In the genomic region with DNA sequence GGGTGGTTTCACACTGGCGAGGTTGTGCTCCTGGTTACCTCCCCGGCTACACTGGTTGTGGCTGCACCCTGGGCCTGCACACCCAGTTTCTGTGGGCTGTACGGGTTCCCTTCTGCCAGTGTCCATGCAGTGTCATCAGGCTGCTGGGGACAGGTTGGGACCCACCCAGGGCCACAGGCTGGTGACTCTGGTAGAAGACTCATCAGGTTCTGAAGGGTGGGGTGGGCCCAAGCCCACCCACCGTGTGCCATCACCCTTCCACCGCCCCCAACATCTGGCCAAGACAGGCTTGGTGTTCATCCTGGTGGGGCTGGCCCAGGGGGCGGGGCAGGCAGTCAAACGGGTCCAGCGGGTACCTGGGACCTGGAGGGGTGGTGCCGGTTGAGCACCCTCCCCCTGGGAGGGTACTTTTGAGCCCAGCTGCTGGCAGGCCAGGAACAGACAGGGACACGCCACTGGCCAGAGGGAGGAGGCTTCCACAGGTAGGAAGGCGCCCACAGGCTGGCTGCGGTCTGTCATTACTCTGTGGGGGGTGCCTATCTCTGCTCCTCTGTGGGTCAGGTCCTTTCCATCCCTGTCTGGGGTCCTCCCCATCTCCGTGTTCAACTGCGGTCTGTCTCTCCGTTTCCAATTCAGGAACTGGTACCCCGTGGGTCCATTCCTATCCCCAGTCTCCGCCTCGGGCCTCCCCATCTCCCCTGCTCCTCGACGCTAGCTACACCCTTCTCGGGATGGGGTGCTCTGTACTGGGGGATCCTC, we compare ENCODE assay signal across 10 cellular contexts. TPM values are rescaled to one million over a fixed set of nuclear protein-coding genes. Genes with fewer than 3 reads are reported as not detected.
A peak's percentile ranks its signal among the peaks of the same experiment; 100 is the strongest.
DNase-seq lines count a peak whose midpoint lies in the region; ATAC-seq and TF ChIP-seq lines count a peak whose summit lies in the region.
"Had no signal": no experiment of that assay in that cellular context is flagged by ENCODE, and none has a peak within 500 bp of the region (broad histone marks: within the 10 kb centered on the region; RNA-seq: fewer than 3 reads in every experiment).

A gene (plus strand): TSS at position 437 of the 759 bp plus-strand sequence. CDS start 434 bp downstream, outside the sequence.

- peaks cover 7% of the 10 kb centered on the region for H3K4me1 ChIP-seq in lower lobe of right lung

- H3K27me3 ChIP-seq in lower lobe of right lung (ENCODE audit: low read depth), result peaks cover 18% of the 10 kb centered on the region

- peak within 1 kb of the TSS; percentile 18 for H3K4me3 Mint-ChIP-seq in MCF 10A (ENCODE audit: unreplicated experiment)

- H3K27ac Mint-ChIP-seq in MCF 10A (ENCODE audit: low read depth, unreplicated experiment), result no peak within 1 kb of the TSS

- DNase-seq in DMS53 (lab: John Stamatoyannopoulos, UW) (peak; percentile 94), HEK293T (ENCODE audit: extremely low spot score) (no peak), MCF 10A (ENCODE audit: unreplicated experiment) (no peak), lower lobe of right lung (no peak), amniotic stem cell (lab: John Stamatoyannopoulos, UW) (no peak), DMS114 treated with DMSO at 0.1 percent for 48 hours (lab: John Stamatoyannopoulos, UW; ENCODE audit: unreplicated experiment) (no peak), GM03348 (ENCODE audit: low spot score) (no peak)

- H3K27ac ChIP-seq in lower lobe of right lung, result no peak within 1 kb of the TSS

- TF ChIP-seq CTCF in MCF 10A (IDR thresholded peaks at IDR 0.05; ENCODE audit: unreplicated experiment), result no peak
- TF ChIP-seq CTCF in lower lobe of right lung (IDR thresholded peaks at IDR 0.05), result no peak

- H3K9me3 Mint-ChIP-seq in MCF 10A (ENCODE audit: unreplicated experiment), result no peaks in the 10 kb centered on the region

- peaks cover 61% of the 10 kb centered on the region for H3K36me3 Mint-ChIP-seq in MCF 10A (ENCODE audit: insufficient read depth, unreplicated experiment)

- POLR2A ChIA-PET in HEK293T (lab: Yijun Ruan, JAX) (interaction anchor here (1.0 to 1.8 kb wide), 2 partner anchors 12 to 148 kb away, joined by 3 to 5 read pairs; a partner anchor contains a TSS), MCF 10A (lab: Yijun Ruan, JAX) (interaction anchor here (1.0 to 1.6 kb wide), 4 partner anchors 8 to 124 kb away, joined by 3 to 8 read pairs (median 6); a partner anchor contains a TSS)

- peaks cover 23% of the 10 kb centered on the region for H3K4me1 Mint-ChIP-seq in MCF 10A (ENCODE audit: insufficient read depth, unreplicated experiment)

- H3K36me3 ChIP-seq in lower lobe of right lung, result peaks cover 48% of the 10 kb centered on the region

- no peaks in the 10 kb centered on the region for H3K27me3 Mint-ChIP-seq in MCF 10A (ENCODE audit: insufficient read depth, unreplicated experiment)

- H3K9me3 ChIP-seq in lower lobe of right lung, result no peaks in the 10 kb centered on the region

- no TSS peak for BruUV-seq in MCF 10A (replicated peaks; lab: Mats Ljungman, UMichigan)

- intact Hi-C loops in MCF 10A (cut with micrococcal nuclease) (no loop called here), lower lobe of right lung (cut with DNase I) (no loop called here)

- ATAC-seq in lower lobe of right lung (peak; percentile 59 to 63), GM18907 (IDR thresholded peaks at IDR 0.05; ENCODE audit: unreplicated experiment) (no peak)

- H3K4me3 ChIP-seq in lower lobe of right lung, result peak within 1 kb of the TSS; percentile 21

- CTCF ChIA-PET in HEK293T (lab: Yijun Ruan, JAX), result no interaction called here
- CTCF ChIA-PET in MCF 10A (lab: Yijun Ruan, JAX), result interaction anchor here (0.6 to 0.9 kb wide), 4 partner anchors 11 to 1125 kb away, joined by 3 to 4 read pairs (median 4); no protein-coding TSS in a partner anchor

TF ChIP-seq in HEK293T, 16 proteins besides CTCF, POLR2A, EP300 and RAD21:
- TF ChIP-seq FOXM1 (IDR thresholded peaks at IDR 0.05; ENCODE audit: borderline replicate concordance), result no peak
- TF ChIP-seq ELF4 (IDR thresholded peaks at IDR 0.05), result 0 out of 2 replicates have a peak, but pooled peaks have one; percentile 12
- TF ChIP-seq, protein P1, sequence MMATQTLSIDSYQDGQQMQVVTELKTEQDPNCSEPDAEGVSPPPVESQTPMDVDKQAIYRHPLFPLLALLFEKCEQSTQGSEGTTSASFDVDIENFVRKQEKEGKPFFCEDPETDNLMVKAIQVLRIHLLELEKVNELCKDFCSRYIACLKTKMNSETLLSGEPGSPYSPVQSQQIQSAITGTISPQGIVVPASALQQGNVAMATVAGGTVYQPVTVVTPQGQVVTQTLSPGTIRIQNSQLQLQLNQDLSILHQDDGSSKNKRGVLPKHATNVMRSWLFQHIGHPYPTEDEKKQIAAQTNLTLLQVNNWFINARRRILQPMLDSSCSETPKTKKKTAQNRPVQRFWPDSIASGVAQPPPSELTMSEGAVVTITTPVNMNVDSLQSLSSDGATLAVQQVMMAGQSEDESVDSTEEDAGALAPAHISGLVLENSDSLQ (IDR thresholded peaks at IDR 0.05), result no peak

RNA-seq across cellular contexts. Expression of the gene that starts here (rescaled TPM):
- total RNA-seq in MCF 10A (2022), result 0.63 and 0.98 TPM in 2 replicates
- not detected for total RNA-seq in lower lobe of right lung
- total RNA-seq: dermis microvascular lymphatic vessel endothelial cell, pulmonary artery endothelial cell had no signal

Comparison
In these comparisons a context has a peak if more than half of its experiments do, and no peak if none do; other contexts are left out.
1. Peak in ATAC-seq and H3K4me3 ChIP-seq in lower lobe of right lung; RNA of the gene not detected or under 1 TPM.